ENCODE assay signal across 11 cellular contexts in the genomic region with DNA sequence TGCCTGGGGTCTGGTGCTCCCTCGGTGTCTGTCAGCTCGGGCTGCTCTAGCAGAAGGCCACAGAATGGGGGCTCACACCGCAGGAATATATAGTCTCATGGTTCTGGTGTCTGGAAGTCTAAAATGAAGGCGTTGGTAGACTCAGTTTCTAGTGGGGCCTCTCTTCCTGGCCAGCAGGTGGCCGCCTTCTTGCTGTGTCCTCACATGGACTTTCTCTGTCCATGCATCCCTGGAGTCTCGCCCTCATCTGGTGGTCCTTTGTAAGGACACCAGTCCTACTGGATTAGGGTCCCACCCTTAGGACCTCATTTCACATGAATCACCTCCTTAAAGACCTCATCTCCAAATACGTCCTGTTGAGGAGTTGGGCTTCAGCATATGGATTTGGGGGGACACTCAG.
DNase-seq lines count a peak whose midpoint lies in the region; ATAC-seq and TF ChIP-seq lines count a peak whose summit lies in the region.
"Had no signal": no experiment of that assay in that cellular context is flagged by ENCODE, and none has a peak within 500 bp of the region (broad histone marks: within the 10 kb centered on the region; RNA-seq: fewer than 3 reads in every experiment).

No MANE protein-coding gene starts in this region.

- H2AFZ ChIP-seq in hepatocyte, result no peak overlapping the region

- DNase-seq in left ventricle myocardium inferior, result no peak
- no peak for DNase-seq in Right ventricle myocardium inferior (ENCODE audit: missing footprints)
- DNase-seq in SW480 (ENCODE audit: low spot score), result peak; percentile 46
- DNase-seq in hepatocyte (ENCODE audit: low spot score), result peak; percentile 52
- no peak for DNase-seq in GM13977 (ENCODE audit: low spot score)
- DNase-seq in activated CD4-positive, alpha-beta T cell treated with anti-CD3 and anti-CD28 coated beads for 4 hours, result no peak
- no peak for DNase-seq in adrenal gland
- DNase-seq in esophagus muscularis mucosa (ENCODE audit: extremely low spot score), result no peak
- DNase-seq: NK-92 treated with Interleukin-12 subunit alpha and Interleukin-12 subunit beta, amount 100 ng/mL, for 24 hours had no signal

- no peak overlapping the region for H3K4me2 ChIP-seq in hepatocyte

- 82% methylated on average over 7 of the region's 7 CpGs for WGBS in hepatocyte (ENCODE audit: low lambda C conversion rate, missing lambda C conversion rate)
- WGBS in adrenal gland, 4 donors, result 94 to 100% (median 96%) methylated on average over 2 to 7 of the region's 7 CpGs
- WGBS in esophagus muscularis mucosa, result 91% methylated on average over 7 of the region's 7 CpGs

- no peak for ATAC-seq in Right ventricle myocardium inferior
- ATAC-seq: natural killer cell treated with Interleukin-12 subunit alpha and Interleukin-12 subunit beta and Interleukin-15 and Interleukin-18, amount 100 ng/mL, for 72 hours had no signal

- no peaks in the 10 kb centered on the region for H4K20me1 ChIP-seq in hepatocyte (ENCODE audit: insufficient read depth, poor library complexity, severe bottlenecking)

- H3K9me2 ChIP-seq in hepatocyte (replicated peaks; ENCODE audit: insufficient read depth), result no peaks in the 10 kb centered on the region

- H3K79me2 ChIP-seq in hepatocyte, result no peaks in the 10 kb centered on the region

- H3K4me1 ChIP-seq in left ventricle myocardium inferior, result peaks cover 9% of the 10 kb centered on the region
- no peaks in the 10 kb centered on the region for H3K4me1 ChIP-seq in hepatocyte (ENCODE audit: insufficient read depth)
- H3K4me1 ChIP-seq in adrenal gland (replicated peaks in 1 of 2), result no peaks in the 10 kb centered on the region
- H3K4me1 ChIP-seq in esophagus muscularis mucosa, result peaks cover 0 to 3% (median under 1%) of the 10 kb centered on the region in 4 donors

- H3K9me3 ChIP-seq in left ventricle myocardium inferior (replicated peaks), result no peaks in the 10 kb centered on the region
- no peaks in the 10 kb centered on the region for H3K9me3 ChIP-seq in hepatocyte (ENCODE audit: low read depth)
- no peaks in the 10 kb centered on the region for H3K9me3 ChIP-seq in adrenal gland (replicated peaks in 1 of 3)
- H3K9me3 ChIP-seq in esophagus muscularis mucosa, result no peaks in the 10 kb centered on the region

- intact Hi-C loops in left ventricle myocardium inferior (cut with micrococcal nuclease), result no loop called here
- intact Hi-C loops in Right ventricle myocardium inferior (cut with DNase I), result no loop called here
- intact Hi-C loops in adrenal gland (cut with DNase I), result no loop called here
- intact Hi-C loops in esophagus muscularis mucosa (cut with DNase I), result no loop called here

- TF ChIP-seq CTCF in left ventricle myocardium inferior (IDR thresholded peaks at IDR 0.05; ENCODE audit: borderline replicate concordance) (peak; percentile 32), hepatocyte (IDR thresholded peaks at IDR 0.05; ENCODE audit: poor library complexity) (peak; percentile 49), GM13977 (IDR thresholded peaks at IDR 0.05; ENCODE audit: extremely low read depth, insufficient read depth, missing control alignments) (no peak), adrenal gland (IDR thresholded peaks at IDR 0.05) (peak in 3 of 6 experiments; percentile 12 to 24 (median 20)), esophagus muscularis mucosa (IDR thresholded peaks at IDR 0.05) (no peak)

- no peaks in the 10 kb centered on the region for H3K36me3 ChIP-seq in left ventricle myocardium inferior
- no peaks in the 10 kb centered on the region for H3K36me3 ChIP-seq in hepatocyte (replicated peaks; ENCODE audit: insufficient read depth, low read depth)
- no peaks in the 10 kb centered on the region for H3K36me3 ChIP-seq in adrenal gland (replicated peaks in 1 of 2)
- H3K36me3 ChIP-seq in esophagus muscularis mucosa, result no peaks in the 10 kb centered on the region

- no peak for TF ChIP-seq POLR2A in adrenal gland (IDR thresholded peaks at IDR 0.05)
- no peak for TF ChIP-seq POLR2A in esophagus muscularis mucosa (IDR thresholded peaks at IDR 0.05; ENCODE audit: low read depth)

- TF ChIP-seq EP300 in esophagus muscularis mucosa (IDR thresholded peaks at IDR 0.05), result no peak

- in situ Hi-C loops in GM13977 (cut with MboI; ENCODE audit: low pct_unique_long_range_greater_than_20kb, low sequenced_read_pairs, unreplicated experiment), result no loop called here

- no peak overlapping the region for H3K27ac ChIP-seq in left ventricle myocardium inferior (replicated peaks)
- no peak overlapping the region for H3K27ac ChIP-seq in hepatocyte
- no peak overlapping the region for H3K27ac ChIP-seq in adrenal gland
- H3K27ac ChIP-seq in esophagus muscularis mucosa (replicated peaks in 1 of 4), result no peak overlapping the region
- H3K27ac ChIP-seq: C4-2B had no signal

- H3K27me3 ChIP-seq in left ventricle myocardium inferior (ENCODE audit: low read depth) (no peaks in the 10 kb centered on the region), hepatocyte (no peaks in the 10 kb centered on the region), adrenal gland (no peaks in the 10 kb centered on the region), esophagus muscularis mucosa (no peaks in the 10 kb centered on the region)

- H3K4me3 ChIP-seq in left ventricle myocardium inferior (no peak overlapping the region), hepatocyte (no peak overlapping the region), adrenal gland (no peak overlapping the region), esophagus muscularis mucosa (no peak overlapping the region)

Comparison
In these comparisons a context has a peak if more than half of its experiments do, and no peak if none do; other contexts are left out.
1. DNase-seq: peak in SW480 (single experiment) and hepatocyte (single experiment); none in left ventricle myocardium inferior (single experiment), Right ventricle myocardium inferior (single experiment), GM13977 (single experiment), activated CD4-positive, alpha-beta T cell treated with anti-CD3 and anti-CD28 coated beads for 4 hours (0 of 2), adrenal gland (0 of 7) and esophagus muscularis mucosa (single experiment).
2. CTCF ChIP-seq: peak in left ventricle myocardium inferior (single experiment) and hepatocyte (single experiment); none in GM13977 (single experiment) and esophagus muscularis mucosa (0 of 3).